ENCODE assay signal across 26 cellular contexts in the genomic region with DNA sequence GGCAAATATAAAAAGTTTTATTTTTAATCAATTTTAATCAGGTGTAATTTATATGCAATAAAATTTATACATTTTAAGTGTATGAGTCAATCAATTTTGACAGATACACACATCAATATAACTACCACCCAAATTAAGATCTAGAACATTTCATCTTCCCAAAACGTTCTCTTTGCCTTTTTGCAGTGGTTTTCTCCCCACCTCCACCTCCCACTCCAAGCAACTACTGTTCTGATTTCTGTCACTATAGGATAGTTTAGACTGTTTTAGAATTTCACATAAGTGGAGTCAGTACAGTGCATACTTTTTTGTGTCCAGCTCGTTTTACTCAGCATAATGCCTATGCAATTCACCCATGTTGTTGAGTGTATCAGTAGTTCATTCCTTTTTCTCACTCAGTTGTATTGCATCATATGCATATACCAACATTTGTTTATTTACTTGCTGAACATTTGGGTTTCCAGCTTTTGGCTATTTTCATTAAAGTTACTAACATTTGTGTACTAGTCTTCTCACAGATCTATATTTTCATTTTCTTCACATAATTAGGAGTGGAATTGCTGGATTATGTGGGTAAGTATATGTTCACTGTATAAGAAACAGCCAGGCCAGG.
"Had no signal": no experiment of that assay in that cellular context is flagged by ENCODE, and none has a peak within 500 bp of the region (broad histone marks: within the 10 kb centered on the region; RNA-seq: fewer than 3 reads in every experiment).

No MANE protein-coding gene starts in this region.

- H3K4me1 ChIP-seq: esophagus squamous epithelium, gastrocnemius medialis, pancreas, testis, transverse colon had no signal

- H3K27me3 ChIP-seq: esophagus squamous epithelium, gastrocnemius medialis, pancreas, testis, transverse colon had no signal

- ATAC-seq: activated CD4-positive, CD25-positive, alpha-beta regulatory T cell treated with anti-CD3 and anti-CD28 coated beads, Interleukin-2, amount 50 U/mL, for 24 hours; naive thymus-derived CD4-positive, alpha-beta T cell; pancreas; right cardiac atrium had no signal

- H3K4me3 ChIP-seq: esophagus squamous epithelium, gastrocnemius medialis, pancreas, testis, transverse colon had no signal

- H3K27ac ChIP-seq: epithelial cell of prostate, esophagus squamous epithelium, pancreas, testis, transverse colon, VCaP had no signal

- H3K36me3 ChIP-seq: gastrocnemius medialis, pancreas had no signal

- DNase-seq: activated CD4-positive, alpha-beta T cell treated with anti-CD3 and anti-CD28 coated beads for 48 hours; activated CD4-positive, alpha-beta T cell treated with anti-CD3 and anti-CD28 coated beads, Interleukin-2, amount 50 U/mL, for 48 hours; activated CD8-positive, alpha-beta memory T cell treated with anti-CD3 and anti-CD28 coated beads for 24 hours; activated gamma-delta T cell; activated naive CD4-positive, alpha-beta T cell treated with anti-CD3 and anti-CD28 coated beads, Interleukin-2, amount 10 ng/mL, durations not matched to agents 7 days and 5 days; activated naive CD8-positive, alpha-beta T cell treated with anti-CD3 and anti-CD28 coated beads, Interleukin-2, amount 10 ng/mL, durations not matched to agents 7 days and 5 days; amniotic stem cell; effector CD8-positive, alpha-beta T cell; esophagus squamous epithelium; gastrocnemius medialis; glutamatergic neuron; left ventricle myocardium superior; naive thymus-derived CD4-positive, alpha-beta T cell; pancreas; right cardiac atrium; stimulated activated CD4-positive, alpha-beta T cell treated with anti-CD3 and anti-CD28 coated beads, Interleukin-2, amount 100 ng/mL, for 48 hours; stimulated activated naive CD4-positive, alpha-beta T cell treated with Interleukin-2 at 50 U/mL for 16 hours; testis; transverse colon had no signal

- H3K9me3 ChIP-seq: esophagus squamous epithelium, gastrocnemius medialis, pancreas, testis, transverse colon had no signal

- FAIRE-seq: endometrium, islet of Langerhans, TTC549, urothelium cell line had no signal
